9 cellular contexts compared by ENCODE assay signal in genomic region chr11:44727114-44727372, GRCh38. TPM values are rescaled to one million over a fixed set of nuclear protein-coding genes. Genes with fewer than 3 reads are reported as not detected.
A peak's percentile ranks its signal among the peaks of the same experiment; 100 is the strongest.
DNase-seq lines count a peak whose midpoint lies in the region; ATAC-seq and TF ChIP-seq lines count a peak whose summit lies in the region.
"Had no signal": no experiment of that assay in that cellular context is flagged by ENCODE, and none has a peak within 500 bp of the region (broad histone marks: within the 10 kb centered on the region; RNA-seq: fewer than 3 reads in every experiment).

No MANE protein-coding gene starts in this region.

- no peaks in the 10 kb centered on the region for H3K36me3 Mint-ChIP-seq in stimulated activated memory B cell treated with anti-CD40 and anti-IgM and Interleukin-4, amounts not matched to agents 10 μg/mL and 1 μg/mL and 100 μg/mL, for 72 hours

- H3K27ac Mint-ChIP-seq in stimulated activated memory B cell treated with anti-CD40 and anti-IgM and Interleukin-4, amounts not matched to agents 10 μg/mL and 1 μg/mL and 100 μg/mL, for 72 hours = no peak overlapping the region

- no peak for DNase-seq in OCI-LY7 (ENCODE audit: low spot score)
- DNase-seq in foreskin fibroblast = no peak
- no peak for DNase-seq in skeletal muscle cell (ENCODE audit: low read depth)
- DNase-seq in GDM1 (lab: John Stamatoyannopoulos, UW) = no peak
- DNase-seq in posterior cingulate gyrus = no peak

- no peaks in the 10 kb centered on the region for H3K9me3 ChIP-seq in OCI-LY7 (ENCODE audit: low read length)

- CTCF ChIA-PET in OCI-LY7 (lab: Charles Lee; ENCODE audit: unreplicated experiment) = no interaction called here

- no peaks in the 10 kb centered on the region for H3K79me2 ChIP-seq in OCI-LY7 (ENCODE audit: insufficient read depth, low read depth, low read length)

- peaks cover 25% of the 10 kb centered on the region for H3K27me3 Mint-ChIP-seq in stimulated activated memory B cell treated with anti-CD40 and anti-IgM and Interleukin-4, amounts not matched to agents 10 μg/mL and 1 μg/mL and 100 μg/mL, for 72 hours

- H3K4me3 Mint-ChIP-seq in stimulated activated memory B cell treated with anti-CD40 and anti-IgM and Interleukin-4, amounts not matched to agents 10 μg/mL and 1 μg/mL and 100 μg/mL, for 72 hours = no peak overlapping the region

- peak overlapping the region; percentile 71 for H3K4me2 ChIP-seq in OCI-LY7 (ENCODE audit: low read length)

- TF ChIP-seq CTCF in OCI-LY7 (conservative IDR thresholded peaks at IDR 0.05; ENCODE audit: low read length) (no peak), foreskin fibroblast (IDR thresholded peaks at IDR 0.05; ENCODE audit: low read depth, low read length) (no peak)

- H3K36me3 ChIP-seq in OCI-LY7 (ENCODE audit: insufficient read depth, low read length) = no peaks in the 10 kb centered on the region

- peaks cover 22% of the 10 kb centered on the region for H3K4me1 Mint-ChIP-seq in stimulated activated memory B cell treated with anti-CD40 and anti-IgM and Interleukin-4, amounts not matched to agents 10 μg/mL and 1 μg/mL and 100 μg/mL, for 72 hours

- no peaks in the 10 kb centered on the region for H3K9me2 ChIP-seq in OCI-LY7 (ENCODE audit: insufficient read depth, low read length)

- H3K4me3 ChIP-seq in GM08714 (ENCODE audit: low read length) (peak overlapping the region; percentile 66; the same call in 1 of the 2 replicates), OCI-LY7 (ENCODE audit: low read depth, low read length, poor library complexity, severe bottlenecking) (peak overlapping the region; percentile 38), foreskin fibroblast (ENCODE audit: low read depth in 1 of 2, low read length in 2 of 2) (peak overlapping the region; percentile 24 to 51), skeletal muscle cell (ENCODE audit: low read depth, low read length) (peak overlapping the region; percentile 38)

- POLR2A ChIA-PET in OCI-LY7 (lab: Charles Lee) = no interaction called here

- intact Hi-C loops in OCI-LY7 (cut with micrococcal nuclease; ENCODE audit: unreplicated experiment) = no loop called here
- intact Hi-C loops in posterior cingulate gyrus (cut with DNase I) = loop anchor here (5.0 kb wide), 4 partner anchors 105 to 185 kb away; no protein-coding TSS in a partner anchor

- H4K20me1 ChIP-seq in OCI-LY7 (ENCODE audit: insufficient read depth, low read length) = no peaks in the 10 kb centered on the region

- no peak overlapping the region for H2AFZ ChIP-seq in OCI-LY7 (ENCODE audit: low read length)

- no peak for ATAC-seq in GM19328 (IDR thresholded peaks at IDR 0.05; ENCODE audit: unreplicated experiment)
- ATAC-seq in stimulated activated memory B cell treated with anti-CD40 and anti-IgM and Interleukin-4, amounts not matched to agents 10 μg/mL and 1 μg/mL and 100 μg/mL, for 72 hours = no peak

- no peaks in the 10 kb centered on the region for H3K9me3 Mint-ChIP-seq in stimulated activated memory B cell treated with anti-CD40 and anti-IgM and Interleukin-4, amounts not matched to agents 10 μg/mL and 1 μg/mL and 100 μg/mL, for 72 hours

- H3K4me1 ChIP-seq in OCI-LY7 (ENCODE audit: insufficient read depth, low read length, poor library complexity, severe bottlenecking) = peaks cover 6% of the 10 kb centered on the region

- H3K27ac ChIP-seq in OCI-LY7 (ENCODE audit: low read depth, low read length, poor library complexity, severe bottlenecking) = no peak overlapping the region

- no TSS peak for BruUV-seq in OCI-LY7 (replicated peaks; lab: Mats Ljungman, UMichigan)

RNA-seq across cellular contexts. Expression of gene TSPAN18, which starts 0.3 kb away (rescaled TPM):
- total RNA-seq in OCI-LY7 (2014; rRNA removed; shearing (Covaris generic)) = not detected in 2 replicates
- not detected in 2 replicates for total RNA-seq in OCI-LY7 (2022)
- total RNA-seq: fibroblast of lung had no signal
